Comparison of ENCODE assay signal across 23 cellular contexts in the genomic region with DNA sequence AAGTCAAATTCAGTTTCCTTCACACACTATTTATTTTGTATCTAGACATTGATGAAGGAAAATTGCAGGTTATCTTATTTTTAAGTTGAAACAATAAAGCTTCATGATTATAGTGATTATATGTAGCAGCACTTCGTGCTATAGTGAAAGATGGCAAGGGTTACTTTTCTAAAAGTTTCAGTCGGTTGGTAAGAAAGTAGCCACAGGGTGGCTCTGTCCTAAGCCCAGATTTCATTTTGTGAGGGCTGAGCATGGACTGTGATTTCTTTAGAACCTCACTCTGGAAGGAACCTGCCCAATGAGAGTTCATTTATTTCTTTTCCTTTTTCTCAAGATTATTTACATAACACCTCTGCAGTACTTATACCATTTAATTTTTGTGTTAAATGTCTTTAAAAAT.
DNase-seq lines count a peak whose midpoint lies in the region; ATAC-seq and TF ChIP-seq lines count a peak whose summit lies in the region.
"Had no signal": no experiment of that assay in that cellular context is flagged by ENCODE, and none has a peak within 500 bp of the region (broad histone marks: within the 10 kb centered on the region; RNA-seq: fewer than 3 reads in every experiment).

No MANE protein-coding gene starts in this region.

- H2AFZ ChIP-seq in osteoblast (ENCODE audit: low read length), result no peak overlapping the region

- no peak overlapping the region for H3K27ac ChIP-seq in Panc1 (ENCODE audit: low read length)
- H3K27ac ChIP-seq in osteoblast (ENCODE audit: low read depth, low read length), result no peak overlapping the region
- H3K27ac ChIP-seq in thyroid gland, result no peak overlapping the region
- H3K27ac ChIP-seq: lower lobe of right lung had no signal

- H3K9me3 Mint-ChIP-seq in Calu3 (ENCODE audit: low read depth, unreplicated experiment), result no peaks in the 10 kb centered on the region
- H3K9me3 Mint-ChIP-seq: activated CD4-positive, alpha-beta memory T cell treated with anti-CD3 and anti-CD28 coated beads, Interleukin-2, amount 10 ng/mL, durations not matched to agents 7 days and 5 days; CD4-positive, alpha-beta T cell; neural crest cell had no signal

- TF ChIP-seq CTCF in Panc1 (IDR thresholded peaks at IDR 0.05) (peak; percentile 39), fibroblast of pulmonary artery (IDR thresholded peaks at IDR 0.05; ENCODE audit: low read length, missing control alignments) (no peak), osteoblast (IDR thresholded peaks at IDR 0.05; ENCODE audit: extremely low read depth, low read depth, low read length) (peak; percentile 19), Calu3 (IDR thresholded peaks at IDR 0.05; ENCODE audit: unreplicated experiment) (no peak), thyroid gland (IDR thresholded peaks at IDR 0.05) (peak in 1 of 6 experiments; percentile 2)

- H3K4me3 Mint-ChIP-seq in Calu3 (ENCODE audit: low read depth, unreplicated experiment), result no peak overlapping the region
- H3K4me3 Mint-ChIP-seq: activated CD4-positive, alpha-beta memory T cell treated with anti-CD3 and anti-CD28 coated beads, Interleukin-2, amount 10 ng/mL, durations not matched to agents 7 days and 5 days; CD4-positive, alpha-beta T cell; neural crest cell had no signal

- intact Hi-C loops in Panc1 (cut with micrococcal nuclease; ENCODE audit: unreplicated experiment) (no loop called here), Calu3 (cut with micrococcal nuclease; ENCODE audit: unreplicated experiment) (no loop called here), thyroid gland (cut with DNase I) (no loop called here)

- TF ChIP-seq POLR2A in thyroid gland (IDR thresholded peaks at IDR 0.05), result no peak

- in situ Hi-C loops in G401 (cut with HindIII; ENCODE audit: low sequenced_read_pairs) (no loop called here), Panc1 (cut with HindIII; ENCODE audit: low pct_unique_long_range_greater_than_20kb, low sequenced_read_pairs) (no loop called here)

- H3K36me3 Mint-ChIP-seq in Calu3 (ENCODE audit: insufficient read depth, unreplicated experiment), result no peaks in the 10 kb centered on the region

- CTCF ChIA-PET in Panc1 (lab: Charles Lee), result no interaction called here
- CTCF ChIA-PET in Calu3 (lab: Charles Lee), result no interaction called here

- DNase-seq in G401 (ENCODE audit: low spot score) (peak; percentile 19), Panc1 (ENCODE audit: low read depth, low spot score) (no peak), fibroblast of pulmonary artery (ENCODE audit: low read depth) (peak; percentile 6), osteoblast (ENCODE audit: insufficient read length, low spot score, missing footprints) (no peak), Calu3 (no peak), EL (no peak), foreskin melanocyte (no peak), thyroid gland (no peak)
- DNase-seq: activated CD4-positive, alpha-beta memory T cell treated with anti-CD3 and anti-CD28 coated beads, Interleukin-2, amount 10 ng/mL, durations not matched to agents 7 days and 5 days; activated effector memory CD4-positive, alpha-beta T cell treated with anti-CD3 and anti-CD28 coated beads, Interleukin-2, amount 50 U/mL, for 16 hours; CD4-positive, alpha-beta T cell; effector CD4-positive, alpha-beta T cell; HCEC 1CT; lower lobe of right lung; NCI-H2029 treated with DMSO at 0.1 percent for 48 hours; NCI-H226; NCI-H748 treated with DMSO at 0.1 percent for 48 hours; OCI-M1; Right ventricle myocardium superior; stimulated activated CD8-positive, alpha-beta memory T cell treated with anti-CD3 and anti-CD28 coated beads, Interleukin-4, amount 100 ng/mL, for 48 hours; trophoblast cell had no signal

- H3K4me1 ChIP-seq in Panc1 (ENCODE audit: control insufficient read depth, insufficient read depth, low read length), result no peaks in the 10 kb centered on the region
- H3K4me1 ChIP-seq in osteoblast (ENCODE audit: insufficient read depth, low read length), result no peaks in the 10 kb centered on the region
- H3K4me1 ChIP-seq in thyroid gland, result no peaks in the 10 kb centered on the region
- H3K4me1 ChIP-seq: lower lobe of right lung had no signal

- H3K4me3 ChIP-seq in Panc1 (ENCODE audit: low read depth in 2 of 2, low read length in 2 of 2), result no peak overlapping the region
- H3K4me3 ChIP-seq in fibroblast of pulmonary artery (replicated peaks; ENCODE audit: low read depth, low read length), result no peak overlapping the region
- no peak overlapping the region for H3K4me3 ChIP-seq in osteoblast (ENCODE audit: insufficient read depth, low read length)
- H3K4me3 ChIP-seq in thyroid gland (replicated peaks in 1 of 3), result no peak overlapping the region
- H3K4me3 ChIP-seq: lower lobe of right lung had no signal

- H3K27me3 ChIP-seq in Panc1 (ENCODE audit: control insufficient read depth, insufficient read depth, low read length), result no peaks in the 10 kb centered on the region
- no peaks in the 10 kb centered on the region for H3K27me3 ChIP-seq in osteoblast (ENCODE audit: insufficient read depth, low read length)
- H3K27me3 ChIP-seq in thyroid gland, result no peaks in the 10 kb centered on the region

- ATAC-seq in Panc1, result 0 out of 2 replicates have a peak, but pooled peaks have one; percentile 63
- ATAC-seq: activated CD4-positive, CD25-positive, alpha-beta regulatory T cell treated with anti-CD3 and anti-CD28 coated beads, Interleukin-2, amount 50 U/mL, for 24 hours; lower lobe of right lung had no signal

- no peaks in the 10 kb centered on the region for H4K20me1 ChIP-seq in osteoblast (ENCODE audit: insufficient read depth, low read length)

- POLR2A ChIA-PET in Panc1 (lab: Charles Lee), result no interaction called here

- H3K27ac Mint-ChIP-seq in Calu3 (ENCODE audit: unreplicated experiment), result no peak overlapping the region
- H3K27ac Mint-ChIP-seq: activated CD4-positive, alpha-beta memory T cell treated with anti-CD3 and anti-CD28 coated beads, Interleukin-2, amount 10 ng/mL, durations not matched to agents 7 days and 5 days; CD4-positive, alpha-beta T cell had no signal

- no peaks in the 10 kb centered on the region for H3K4me1 Mint-ChIP-seq in Calu3 (ENCODE audit: low read depth, unreplicated experiment)
- H3K4me1 Mint-ChIP-seq: activated CD4-positive, alpha-beta memory T cell treated with anti-CD3 and anti-CD28 coated beads, Interleukin-2, amount 10 ng/mL, durations not matched to agents 7 days and 5 days; neural crest cell had no signal

- H3K36me3 ChIP-seq in Panc1 (ENCODE audit: control insufficient read depth, insufficient read depth, low read length) (no peaks in the 10 kb centered on the region; the same call in 1 of the 2 replicates), osteoblast (ENCODE audit: insufficient read depth, low read length) (peaks cover 3% of the 10 kb centered on the region), thyroid gland (peaks cover 0 to 8% of the 10 kb centered on the region in 2 donors)

- H3K4me2 ChIP-seq in osteoblast (ENCODE audit: insufficient read depth, low read length), result no peak overlapping the region

- BruUV-seq in Panc1 (replicated peaks; lab: Mats Ljungman, UMichigan) (no TSS peak), Calu3 (replicated peaks; lab: Mats Ljungman, UMichigan) (no TSS peak)

- no peaks in the 10 kb centered on the region for H3K9me3 ChIP-seq in Panc1 (ENCODE audit: control insufficient read depth, insufficient read depth, low read depth, low read length)
- H3K9me3 ChIP-seq in osteoblast (ENCODE audit: low read depth, low read length), result no peaks in the 10 kb centered on the region
- H3K9me3 ChIP-seq in thyroid gland, result no peaks in the 10 kb centered on the region
- H3K9me3 ChIP-seq: lower lobe of right lung had no signal

- no peaks in the 10 kb centered on the region for H3K79me2 ChIP-seq in osteoblast (ENCODE audit: insufficient read depth, low read length)

- WGBS in thyroid gland, 2 donors, result 48 to 52% methylated on average over 2 of the region's 2 CpGs

- H3K27me3 Mint-ChIP-seq in Calu3 (ENCODE audit: unreplicated experiment), result no peaks in the 10 kb centered on the region
- H3K27me3 Mint-ChIP-seq: activated CD4-positive, alpha-beta memory T cell treated with anti-CD3 and anti-CD28 coated beads, Interleukin-2, amount 10 ng/mL, durations not matched to agents 7 days and 5 days; CD4-positive, alpha-beta T cell had no signal

Comparison
In these comparisons a context has a peak if more than half of its experiments do, and no peak if none do; other contexts are left out.
1. DNase-seq: peak in G401 (single experiment) and fibroblast of pulmonary artery (single experiment); none in Panc1 (single experiment), osteoblast (single experiment), Calu3 (single experiment), EL (single experiment), foreskin melanocyte (single experiment) and thyroid gland (0 of 2).
2. CTCF ChIP-seq: peak in Panc1 (single experiment) and osteoblast (single experiment); none in fibroblast of pulmonary artery (single experiment) and Calu3 (single experiment).